ENCODE assay signal across 8 cellular contexts in the genomic region with DNA sequence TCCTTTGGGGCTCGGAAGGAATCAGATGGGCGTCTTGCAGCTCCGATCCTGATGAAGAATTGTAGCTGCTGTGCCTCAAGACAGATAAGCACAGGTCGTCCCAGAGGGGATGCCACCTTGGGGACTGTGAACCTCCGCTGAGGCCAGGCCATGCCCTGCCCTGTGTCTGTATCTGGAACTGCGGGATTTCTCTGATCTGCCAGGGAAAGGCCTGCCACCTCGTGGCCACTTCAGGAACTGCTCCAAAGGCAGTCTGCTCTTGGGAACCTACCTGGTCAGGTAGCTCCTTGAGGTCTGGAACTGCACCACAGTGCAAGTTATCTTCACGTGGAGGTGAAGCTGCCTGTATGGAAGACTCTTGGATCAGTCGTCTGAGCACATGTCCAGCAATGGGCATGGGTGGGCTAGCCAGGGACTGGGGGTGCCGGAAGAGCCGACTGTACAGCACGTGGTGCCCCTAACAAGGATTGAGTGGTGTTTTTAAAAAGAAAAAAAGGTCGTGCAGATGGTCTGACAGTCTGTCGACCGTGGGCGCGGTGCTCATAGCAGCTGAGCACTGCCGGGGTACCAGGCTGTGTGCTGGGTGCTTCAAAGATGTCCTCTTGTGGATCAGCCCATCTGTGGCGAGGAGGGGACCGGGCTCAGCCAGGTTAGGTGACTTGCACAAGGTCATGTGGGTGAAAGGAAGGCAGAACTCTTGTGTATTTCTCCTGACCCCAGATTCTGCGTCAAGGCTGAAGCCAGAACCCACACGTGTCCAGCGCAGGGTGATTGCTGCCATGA. TPM values are rescaled to one million over a fixed set of nuclear protein-coding genes. Genes with fewer than 3 reads are reported as not detected.
A peak's percentile ranks its signal among the peaks of the same experiment; 100 is the strongest.
DNase-seq lines count a peak whose midpoint lies in the region; ATAC-seq and TF ChIP-seq lines count a peak whose summit lies in the region.

No MANE protein-coding gene starts in this region.

- H3K36me3 ChIP-seq in thoracic aorta: no peaks in the 10 kb centered on the region

- ATAC-seq in GM21367 (IDR thresholded peaks at IDR 0.05; ENCODE audit: unreplicated experiment) (peak; percentile 34), thoracic aorta (ENCODE audit: insufficient number of reproducible peaks, low FRiP score, low read depth) (no peak)

- H3K9me3 ChIP-seq in thoracic aorta: no peaks in the 10 kb centered on the region

- peaks cover 20 to 23% of the 10 kb centered on the region in 2 donors for H3K4me1 ChIP-seq in thoracic aorta (ENCODE audit: control insufficient read depth in 1 of 2, low read depth in 2 of 2)

- no peak overlapping the region for H3K27ac ChIP-seq in thoracic aorta

- no peaks in the 10 kb centered on the region for H3K27me3 ChIP-seq in thoracic aorta (replicated peaks; ENCODE audit: insufficient read depth)

- DNase-seq in COR-L47 (lab: John Stamatoyannopoulos, UW): peak; percentile 78
- DNase-seq in LNCaP clone FGC (ENCODE audit: low read depth): peak; percentile 80
- DNase-seq in RPMI8226: peak; percentile 82
- DNase-seq in activated T-helper 1 cell treated with anti-CD3 and anti-CD28 coated beads, Interleukin-2, amount 50 U/mL, for 16 hours (ENCODE audit: low read depth in 1 of 2, low spot score in 1 of 2): peak; percentile 76 to 87
- peak; percentile 70 for DNase-seq in fibroblast of villous mesenchyme (ENCODE audit: low read depth)
- DNase-seq in nucleus accumbens (lab: John Stamatoyannopoulos, UW): peak in 52 of 56 donors; percentile 19 to 87 (median 60)
- peak; percentile 46 for DNase-seq in thoracic aorta (ENCODE audit: low spot score)

- H3K4me3 ChIP-seq in LNCaP clone FGC (ENCODE audit: low read depth, low read length) (no peak overlapping the region), fibroblast of villous mesenchyme (ENCODE audit: low read depth, low read length) (no peak overlapping the region), thoracic aorta (no peak overlapping the region)

- peak; percentile 98 for TF ChIP-seq CTCF in LNCaP clone FGC (IDR thresholded peaks at IDR 0.05; ENCODE audit: control insufficient read depth, extremely low read depth, insufficient read depth)
- TF ChIP-seq CTCF in fibroblast of villous mesenchyme (IDR thresholded peaks at IDR 0.05; ENCODE audit: insufficient read depth, low read depth, low read length): peak; percentile 99
- TF ChIP-seq CTCF in thoracic aorta (IDR thresholded peaks at IDR 0.05): peak; percentile 98

RNA-seq across cellular contexts. Expression of a gene that starts 3.1 kb away (rescaled TPM):
- total RNA-seq in fibroblast of villous mesenchyme (17.1 and 32.8 TPM in 2 replicates), thoracic aorta (10 to 100 TPM; 26.7 to 40.1 TPM)

RNA-seq across cellular contexts. Expression of a gene that starts 27.7 kb away (rescaled TPM):
- total RNA-seq in fibroblast of villous mesenchyme: 12.2 and 16.0 TPM in 2 replicates
- total RNA-seq in thoracic aorta: 10 to 100 TPM; 21.5 to 24.2 TPM
